14 cellular contexts compared by ENCODE assay signal in genomic region chr5:41641621-41642020, GRCh38.
A peak's percentile ranks its signal among the peaks of the same experiment; 100 is the strongest.
DNase-seq lines count a peak whose midpoint lies in the region; ATAC-seq and TF ChIP-seq lines count a peak whose summit lies in the region.
"Had no signal": no experiment of that assay in that cellular context is flagged by ENCODE, and none has a peak within 500 bp of the region (broad histone marks: within the 10 kb centered on the region; RNA-seq: fewer than 3 reads in every experiment).

No MANE protein-coding gene starts in this region.

- no peak overlapping the region for H2BK15ac ChIP-seq in H9 (ENCODE audit: low read depth, low read length)

- no peak overlapping the region for H4K8ac ChIP-seq in H9 (replicated peaks; ENCODE audit: insufficient read length, low read depth, low read length)

- H3K27me3 Mint-ChIP-seq in H9 (ENCODE audit: low read depth), result peaks cover 2% of the 10 kb centered on the region; the same call in 1 of the 2 replicates
- no peaks in the 10 kb centered on the region for H3K27me3 Mint-ChIP-seq in activated T-helper 2 cell treated with anti-CD3 and anti-CD28 coated beads, Interferon-gamma antibody, Interleukin-2, Interleukin-4, amounts not matched to agents 10 μg/mL and 5 μg/mL and 100 μg/mL, durations not matched to agents 14 hours and 24 hours and 36 hours (ENCODE audit: low read depth)

- H3K4me2 ChIP-seq in H9 (ENCODE audit: insufficient read depth, insufficient read length, low read length), result no peak overlapping the region
- H3K4me2 ChIP-seq in hepatocyte, result no peak overlapping the region
- H3K4me2 ChIP-seq: BLaER1 treated with 17β-estradiol and CSF1 and Interleukin-3, amounts not matched to agents 10 nM and 100 nM had no signal

- TF ChIP-seq CTCF in A673 (conservative IDR thresholded peaks at IDR 0.05; ENCODE audit: low read depth, low read length) (peak; percentile 45; the same call in 1 of the 2 replicates), H9 (conservative IDR thresholded peaks at IDR 0.05) (peak; percentile 59), hepatocyte (IDR thresholded peaks at IDR 0.05; ENCODE audit: poor library complexity) (peak; percentile 37), esophagus muscularis mucosa (IDR thresholded peaks at IDR 0.05) (no peak)

- H2BK12ac ChIP-seq in H9 (ENCODE audit: insufficient read length, low read depth, low read length), result no peak overlapping the region

- no peak overlapping the region for H2AFZ ChIP-seq in H9 (ENCODE audit: low read length)
- no peak overlapping the region for H2AFZ ChIP-seq in hepatocyte

- H3K9ac ChIP-seq in H9 (ENCODE audit: extremely low read depth, insufficient read length, low read length), result no peak overlapping the region
- H3K9ac ChIP-seq: BLaER1 treated with 17β-estradiol and CSF1 and Interleukin-3, amounts not matched to agents 10 nM and 100 nM had no signal

- H3K9me3 ChIP-seq in A673 (ENCODE audit: low read depth, low read length, poor library complexity, severe bottlenecking) (no peaks in the 10 kb centered on the region), H9 (ENCODE audit: control insufficient read depth, low read depth, low read length) (no peaks in the 10 kb centered on the region), hepatocyte (ENCODE audit: low read depth) (no peaks in the 10 kb centered on the region), esophagus muscularis mucosa (no peaks in the 10 kb centered on the region)
- H3K9me3 ChIP-seq: BLaER1 treated with 17β-estradiol and CSF1 and Interleukin-3, amounts not matched to agents 10 nM and 100 nM had no signal

- H3K4me3 ChIP-seq in A673 (ENCODE audit: low read depth, low read length, poor library complexity, severe bottlenecking) (no peak overlapping the region), hepatocyte (no peak overlapping the region), esophagus muscularis mucosa (no peak overlapping the region)
- H3K4me3 ChIP-seq: BLaER1 treated with 17β-estradiol and CSF1 and Interleukin-3, amounts not matched to agents 10 nM and 100 nM had no signal

- no peak overlapping the region for H3K27ac Mint-ChIP-seq in H9
- H3K27ac Mint-ChIP-seq in activated T-helper 2 cell treated with anti-CD3 and anti-CD28 coated beads, Interferon-gamma antibody, Interleukin-2, Interleukin-4, amounts not matched to agents 10 μg/mL and 5 μg/mL and 100 μg/mL, durations not matched to agents 14 hours and 24 hours and 36 hours, result no peak overlapping the region
- H3K27ac Mint-ChIP-seq: activated CD4-positive, alpha-beta T cell treated with anti-CD3 and anti-CD28 coated beads, Interleukin-2, amount 10 ng/mL, durations not matched to agents 24 days and 14 days; effector memory CD8-positive, alpha-beta T cell; T-cell had no signal

- no peaks in the 10 kb centered on the region for H3K9me2 ChIP-seq in hepatocyte (replicated peaks; ENCODE audit: insufficient read depth)

- H3K18ac ChIP-seq in H9 (ENCODE audit: insufficient read length, low read depth, low read length), result no peak overlapping the region

- H3K9me3 Mint-ChIP-seq in H9, result no peaks in the 10 kb centered on the region
- no peaks in the 10 kb centered on the region for H3K9me3 Mint-ChIP-seq in activated T-helper 2 cell treated with anti-CD3 and anti-CD28 coated beads, Interferon-gamma antibody, Interleukin-2, Interleukin-4, amounts not matched to agents 10 μg/mL and 5 μg/mL and 100 μg/mL, durations not matched to agents 14 hours and 24 hours and 36 hours
- H3K9me3 Mint-ChIP-seq: activated CD4-positive, alpha-beta T cell treated with anti-CD3 and anti-CD28 coated beads, Interleukin-2, amount 10 ng/mL, durations not matched to agents 24 days and 14 days had no signal

- no peak overlapping the region for H4K5ac ChIP-seq in H9 (ENCODE audit: insufficient read length, low read depth, low read length)

- intact Hi-C loops in A673 (cut with micrococcal nuclease; ENCODE audit: unreplicated experiment) (loop anchor here (2.0 to 10.0 kb wide), 2 partner anchors 327 to 371 kb away; no protein-coding TSS in a partner anchor), esophagus muscularis mucosa (cut with DNase I) (no loop called here)
- intact Hi-C loops in activated T-helper 2 cell treated with anti-CD3 and anti-CD28 coated beads, Interferon-gamma antibody, Interleukin-2, Interleukin-4, amounts not matched to agents 10 μg/mL and 5 μg/mL and 100 μg/mL, durations not matched to agents 14 hours and 24 hours and 36 hours (cut with micrococcal nuclease), result no loop called here

- peaks cover 8 to 9% of the 10 kb centered on the region in 2 experiments for H3K4me1 Mint-ChIP-seq in H9
- H3K4me1 Mint-ChIP-seq in activated T-helper 2 cell treated with anti-CD3 and anti-CD28 coated beads, Interferon-gamma antibody, Interleukin-2, Interleukin-4, amounts not matched to agents 10 μg/mL and 5 μg/mL and 100 μg/mL, durations not matched to agents 14 hours and 24 hours and 36 hours (ENCODE audit: low read depth), result peaks cover 3% of the 10 kb centered on the region
- H3K4me1 Mint-ChIP-seq: activated CD4-positive, alpha-beta T cell treated with anti-CD3 and anti-CD28 coated beads, Interleukin-2, amount 10 ng/mL, durations not matched to agents 24 days and 14 days; T-cell had no signal

- DNase-seq in A673 (ENCODE audit: low spot score), result peak; percentile 27
- DNase-seq in H9, result no peak
- peak; percentile 19 for DNase-seq in RKO (ENCODE audit: low spot score)
- DNase-seq in hepatocyte (ENCODE audit: low spot score), result no peak
- DNase-seq in activated T-helper 2 cell treated with anti-CD3 and anti-CD28 coated beads, Interferon-gamma antibody, Interleukin-2, Interleukin-4, amounts not matched to agents 10 μg/mL and 5 μg/mL and 100 μg/mL, durations not matched to agents 14 hours and 24 hours and 36 hours (ENCODE audit: low spot score), result no peak
- no peak for DNase-seq in esophagus muscularis mucosa (ENCODE audit: extremely low spot score)
- DNase-seq: activated CD4-positive, alpha-beta T cell treated with anti-CD3 and anti-CD28 coated beads, Interleukin-2, amount 10 ng/mL, durations not matched to agents 24 days and 14 days; effector memory CD8-positive, alpha-beta T cell; NCI-H187 treated with DMSO at 0.1 percent for 48 hours; right cardiac atrium; T-cell had no signal

- no peaks in the 10 kb centered on the region for H3K36me3 ChIP-seq in A673 (ENCODE audit: insufficient read depth, low read length, poor library complexity, severe bottlenecking)
- no peaks in the 10 kb centered on the region for H3K36me3 ChIP-seq in hepatocyte (replicated peaks; ENCODE audit: insufficient read depth, low read depth)
- H3K36me3 ChIP-seq in esophagus muscularis mucosa, result no peaks in the 10 kb centered on the region
- H3K36me3 ChIP-seq: BLaER1 treated with 17β-estradiol and CSF1 and Interleukin-3, amounts not matched to agents 10 nM and 100 nM had no signal

- ATAC-seq in GM19328 (IDR thresholded peaks at IDR 0.05; ENCODE audit: unreplicated experiment) (no peak), HG03139 (IDR thresholded peaks at IDR 0.05; ENCODE audit: unreplicated experiment) (no peak)
- ATAC-seq: effector memory CD8-positive, alpha-beta T cell; right cardiac atrium; T-cell had no signal

- H2BK20ac ChIP-seq in H9 (ENCODE audit: low read depth, low read length, poor library complexity, severe bottlenecking), result no peak overlapping the region

- no peak overlapping the region for H4K91ac ChIP-seq in H9 (ENCODE audit: insufficient read length, low read depth, low read length)

- no peaks in the 10 kb centered on the region for H3K4me1 ChIP-seq in A673 (ENCODE audit: insufficient read depth, low read length, poor library complexity, severe bottlenecking)
- H3K4me1 ChIP-seq in H9 (ENCODE audit: insufficient read depth, low read length), result no peaks in the 10 kb centered on the region; the same call in 1 of the 2 replicates
- no peaks in the 10 kb centered on the region for H3K4me1 ChIP-seq in hepatocyte (ENCODE audit: insufficient read depth)
- H3K4me1 ChIP-seq in esophagus muscularis mucosa, result no peaks in the 10 kb centered on the region

- no peak overlapping the region for H3K56ac ChIP-seq in H9 (ENCODE audit: insufficient read length, low read depth, low read length)

- H2AK5ac ChIP-seq in H9 (ENCODE audit: insufficient read length, low read length), result no peak overlapping the region

- no peaks in the 10 kb centered on the region for H3K79me1 ChIP-seq in H9 (ENCODE audit: insufficient read depth, low read depth, low read length, poor library complexity, severe bottlenecking)

- CTCF ChIA-PET in A673 (lab: Charles Lee), result interaction anchor here (0.6 to 1.3 kb wide), 5 partner anchors 11 to 737 kb away, joined by 3 to 10 read pairs (median 4); no protein-coding TSS in a partner anchor

- H3K23me2 ChIP-seq in H9 (ENCODE audit: insufficient read length, low read depth, low read length, poor library complexity, severe bottlenecking), result no peaks in the 10 kb centered on the region

- no peak overlapping the region for H3T11ph ChIP-seq in H9 (ENCODE audit: low read length)

- no TSS peak for BruUV-seq in A673 (replicated peaks; lab: Mats Ljungman, UMichigan)

- H3K27ac ChIP-seq in A673 (ENCODE audit: low read depth, low read length, poor library complexity, severe bottlenecking) (no peak overlapping the region), H9 (ENCODE audit: insufficient read length, low read depth, low read length) (no peak overlapping the region), hepatocyte (no peak overlapping the region), esophagus muscularis mucosa (replicated peaks in 1 of 4) (no peak overlapping the region)
- H3K27ac ChIP-seq: BLaER1 treated with 17β-estradiol and CSF1 and Interleukin-3, amounts not matched to agents 10 nM and 100 nM had no signal

- no peak overlapping the region for H3K4ac ChIP-seq in H9 (ENCODE audit: low read depth, low read length)

- POLR2A ChIA-PET in A673 (lab: Charles Lee; ENCODE audit: low non-redundant PET), result no interaction called here

- WGBS in H9 (ENCODE audit: extremely low coverage, insufficient read length, low lambda C conversion rate), result no CpG with 5 or more reads among the region's 3 CpGs
- 43% methylated on average over 3 of the region's 3 CpGs for WGBS in hepatocyte (ENCODE audit: low lambda C conversion rate, missing lambda C conversion rate)
- WGBS in esophagus muscularis mucosa, result 55% methylated on average over 3 of the region's 3 CpGs

- no peak overlapping the region for H2BK5ac ChIP-seq in H9 (ENCODE audit: insufficient read length, low read length)

- no peak overlapping the region for H2BK120ac ChIP-seq in H9 (ENCODE audit: low read depth, low read length, poor library complexity, severe bottlenecking)

- TF ChIP-seq POLR2A in esophagus muscularis mucosa (IDR thresholded peaks at IDR 0.05; ENCODE audit: low read depth), result no peak

- no peak overlapping the region for H3K14ac ChIP-seq in H9 (ENCODE audit: insufficient read depth, low read length)

- H3K4me3 Mint-ChIP-seq in H9, result no peak overlapping the region
- H3K4me3 Mint-ChIP-seq in activated T-helper 2 cell treated with anti-CD3 and anti-CD28 coated beads, Interferon-gamma antibody, Interleukin-2, Interleukin-4, amounts not matched to agents 10 μg/mL and 5 μg/mL and 100 μg/mL, durations not matched to agents 14 hours and 24 hours and 36 hours (ENCODE audit: low read depth), result no peak overlapping the region
- H3K4me3 Mint-ChIP-seq: activated CD4-positive, alpha-beta T cell treated with anti-CD3 and anti-CD28 coated beads, Interleukin-2, amount 10 ng/mL, durations not matched to agents 24 days and 14 days; effector memory CD8-positive, alpha-beta T cell; T-cell had no signal

- H3K79me2 ChIP-seq in H9 (ENCODE audit: insufficient read depth, low read length) (no peaks in the 10 kb centered on the region), hepatocyte (no peaks in the 10 kb centered on the region)

- H4K20me1 ChIP-seq in H9 (ENCODE audit: control insufficient read depth, insufficient read depth, insufficient read length) (no peaks in the 10 kb centered on the region), hepatocyte (ENCODE audit: insufficient read depth, poor library complexity, severe bottlenecking) (no peaks in the 10 kb centered on the region)
- H4K20me1 ChIP-seq: BLaER1 treated with 17β-estradiol and CSF1 and Interleukin-3, amounts not matched to agents 10 nM and 100 nM had no signal

- no peak overlapping the region for H3K23ac ChIP-seq in H9 (ENCODE audit: insufficient read length, low read depth, low read length)

- TF ChIP-seq EP300 in esophagus muscularis mucosa (IDR thresholded peaks at IDR 0.05), result no peak

- H3K27me3 ChIP-seq in A673 (replicated peaks; ENCODE audit: insufficient read depth, low read depth, low read length, poor library complexity) (no peaks in the 10 kb centered on the region), H9 (ENCODE audit: insufficient read depth, low read length) (no peaks in the 10 kb centered on the region), hepatocyte (no peaks in the 10 kb centered on the region), esophagus muscularis mucosa (no peaks in the 10 kb centered on the region)
- H3K27me3 ChIP-seq: BLaER1 treated with 17β-estradiol and CSF1 and Interleukin-3, amounts not matched to agents 10 nM and 100 nM had no signal

- no peaks in the 10 kb centered on the region for H3K36me3 Mint-ChIP-seq in H9 (ENCODE audit: insufficient read depth in 1 of 3, low read depth in 3 of 3)
- H3K36me3 Mint-ChIP-seq in activated T-helper 2 cell treated with anti-CD3 and anti-CD28 coated beads, Interferon-gamma antibody, Interleukin-2, Interleukin-4, amounts not matched to agents 10 μg/mL and 5 μg/mL and 100 μg/mL, durations not matched to agents 14 hours and 24 hours and 36 hours (ENCODE audit: low read depth), result no peaks in the 10 kb centered on the region
- H3K36me3 Mint-ChIP-seq: T-cell had no signal

Comparison
In these comparisons a context has a peak if more than half of its experiments do, and no peak if none do; other contexts are left out.
1. DNase-seq: peak in A673 (single experiment) and RKO (single experiment); none in H9 (single experiment), hepatocyte (single experiment), activated T-helper 2 cell treated with anti-CD3 and anti-CD28 coated beads, Interferon-gamma antibody, Interleukin-2, Interleukin-4, amounts not matched to agents 10 μg/mL and 5 μg/mL and 100 μg/mL, durations not matched to agents 14 hours and 24 hours and 36 hours (single experiment) and esophagus muscularis mucosa (single experiment).
2. CTCF ChIP-seq: peak in A673 (single experiment), H9 (single experiment) and hepatocyte (single experiment); none in esophagus muscularis mucosa (0 of 3).